26 cellular contexts compared by ENCODE assay signal in the genomic region with DNA sequence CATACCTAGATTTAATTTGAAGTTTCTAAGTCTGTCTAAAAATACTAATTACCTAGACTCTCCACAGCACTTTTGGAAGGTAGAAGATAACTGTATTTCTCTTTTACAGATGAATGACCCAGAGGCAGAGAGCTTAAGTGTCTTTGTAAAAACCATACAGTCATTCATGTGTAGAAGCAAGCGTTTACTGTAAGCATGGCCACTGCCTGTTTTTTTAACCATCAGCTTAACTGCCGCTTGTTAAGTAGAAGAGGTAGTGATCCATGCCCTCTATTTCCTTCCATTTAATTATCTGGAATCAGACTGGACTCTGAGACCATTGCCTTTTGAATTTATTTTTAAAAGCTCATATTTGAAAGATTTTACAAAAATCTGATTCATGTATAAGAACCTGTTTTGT.
"Had no signal": no experiment of that assay in that cellular context is flagged by ENCODE, and none has a peak within 500 bp of the region (broad histone marks: within the 10 kb centered on the region; RNA-seq: fewer than 3 reads in every experiment).

No MANE protein-coding gene starts in this region.

- H3K36me3 ChIP-seq: adrenal gland, ascending aorta, cardiac muscle cell, colonic mucosa, left ventricle myocardium inferior, spleen, suprapubic skin, tibial nerve had no signal

- H3K36me3 Mint-ChIP-seq: activated CD8-positive, alpha-beta memory T cell treated with anti-CD3 and anti-CD28 coated beads, Interleukin-2, amount 10 ng/mL, durations not matched to agents 7 days and 5 days; activated naive CD8-positive, alpha-beta T cell; brain; natural killer cell treated with Interleukin-12 subunit alpha and Interleukin-12 subunit beta and Interleukin-15 and Interleukin-18, amount 100 ng/mL, for 72 hours had no signal

- DNase-seq: activated CD4-positive, alpha-beta T cell treated with anti-CD3 and anti-CD28 coated beads for 36 hours; activated CD4-positive, CD25-positive, alpha-beta regulatory T cell; activated CD8-positive, alpha-beta memory T cell treated with anti-CD3 and anti-CD28 coated beads, Interleukin-2, amount 10 ng/mL, durations not matched to agents 7 days and 5 days; activated CD8-positive, alpha-beta T cell treated with anti-CD3 and anti-CD28 coated beads, Interleukin-2, amount 10 ng/mL, durations not matched to agents 7 days and 5 days; activated naive CD4-positive, alpha-beta T cell; activated T-cell treated with anti-CD3 and anti-CD28 coated beads, Interleukin-2, amount 50 U/mL, for 48 hours; adrenal gland; cerebellar nuclear complex; colonic mucosa; effector CD8-positive, alpha-beta T cell; left ventricle myocardium inferior; mesendoderm; right cardiac atrium; spleen; stimulated activated naive CD4-positive, alpha-beta T cell had no signal

- H3K27me3 ChIP-seq: adrenal gland, ascending aorta, cardiac muscle cell, colonic mucosa, spleen, suprapubic skin, tibial nerve had no signal

- H3K4me3 ChIP-seq: adrenal gland, ascending aorta, cardiac muscle cell, colonic mucosa, left ventricle myocardium inferior, lung, spleen, suprapubic skin, tibial nerve had no signal

- H3K4me3 Mint-ChIP-seq: activated CD4-positive, alpha-beta T cell treated with anti-CD3 and anti-CD28 coated beads for 36 hours; activated CD8-positive, alpha-beta memory T cell treated with anti-CD3 and anti-CD28 coated beads, Interleukin-2, amount 10 ng/mL, durations not matched to agents 7 days and 5 days; activated CD8-positive, alpha-beta T cell treated with anti-CD3 and anti-CD28 coated beads, Interleukin-2, amount 10 ng/mL, durations not matched to agents 7 days and 5 days; activated naive CD8-positive, alpha-beta T cell; brain; natural killer cell treated with Interleukin-12 subunit alpha and Interleukin-12 subunit beta and Interleukin-15 and Interleukin-18, amount 100 ng/mL, for 72 hours; T-helper 2 cell treated with Interferon-gamma antibody and Interleukin-4, amounts not matched to agents 5 μg/mL and 100 μg/mL, for 36 hours had no signal

- H3K27ac ChIP-seq: adrenal gland, ascending aorta, cardiac muscle cell, colonic mucosa, epithelial cell of prostate, left ventricle myocardium inferior, spleen, suprapubic skin, tibial nerve had no signal

- H3K4me1 Mint-ChIP-seq: activated CD4-positive, alpha-beta T cell treated with anti-CD3 and anti-CD28 coated beads for 36 hours; activated CD8-positive, alpha-beta memory T cell treated with anti-CD3 and anti-CD28 coated beads, Interleukin-2, amount 10 ng/mL, durations not matched to agents 7 days and 5 days; brain had no signal

- H3K27me3 Mint-ChIP-seq: activated CD4-positive, alpha-beta T cell treated with anti-CD3 and anti-CD28 coated beads for 36 hours; activated CD8-positive, alpha-beta memory T cell treated with anti-CD3 and anti-CD28 coated beads, Interleukin-2, amount 10 ng/mL, durations not matched to agents 7 days and 5 days; activated naive CD8-positive, alpha-beta T cell; brain; natural killer cell treated with Interleukin-12 subunit alpha and Interleukin-12 subunit beta and Interleukin-15 and Interleukin-18, amount 100 ng/mL, for 72 hours had no signal

- H3K27ac Mint-ChIP-seq: activated CD4-positive, alpha-beta T cell treated with anti-CD3 and anti-CD28 coated beads for 36 hours; activated CD8-positive, alpha-beta memory T cell treated with anti-CD3 and anti-CD28 coated beads, Interleukin-2, amount 10 ng/mL, durations not matched to agents 7 days and 5 days; activated CD8-positive, alpha-beta T cell treated with anti-CD3 and anti-CD28 coated beads, Interleukin-2, amount 10 ng/mL, durations not matched to agents 7 days and 5 days; activated naive CD8-positive, alpha-beta T cell; activated T-helper 2 cell treated with anti-CD3 and anti-CD28 coated beads, Interferon-gamma antibody, Interleukin-2, Interleukin-4, amounts not matched to agents 10 μg/mL and 5 μg/mL and 100 μg/mL, durations not matched to agents 14 hours and 24 hours and 36 hours; brain; natural killer cell treated with Interleukin-12 subunit alpha and Interleukin-12 subunit beta and Interleukin-15 and Interleukin-18, amount 100 ng/mL, for 72 hours; T-helper 2 cell treated with Interferon-gamma antibody and Interleukin-4, amounts not matched to agents 5 μg/mL and 100 μg/mL, for 36 hours had no signal

- H3K4me1 ChIP-seq: adrenal gland, ascending aorta, colonic mucosa, left ventricle myocardium inferior, spleen, suprapubic skin, tibial nerve had no signal

- ATAC-seq: activated CD4-positive, alpha-beta T cell treated with anti-CD3 and anti-CD28 coated beads for 36 hours; activated CD8-positive, alpha-beta memory T cell treated with anti-CD3 and anti-CD28 coated beads, Interleukin-2, amount 10 ng/mL, durations not matched to agents 7 days and 5 days; activated CD8-positive, alpha-beta T cell treated with anti-CD3 and anti-CD28 coated beads, Interleukin-2, amount 10 ng/mL, durations not matched to agents 7 days and 5 days; natural killer cell treated with Interleukin-12 subunit alpha and Interleukin-12 subunit beta and Interleukin-15 and Interleukin-18, amount 100 ng/mL, for 72 hours; right cardiac atrium had no signal

- H3K9me3 ChIP-seq: adrenal gland, ascending aorta, colonic mucosa, suprapubic skin, tibial nerve had no signal
